In the genomic region with DNA sequence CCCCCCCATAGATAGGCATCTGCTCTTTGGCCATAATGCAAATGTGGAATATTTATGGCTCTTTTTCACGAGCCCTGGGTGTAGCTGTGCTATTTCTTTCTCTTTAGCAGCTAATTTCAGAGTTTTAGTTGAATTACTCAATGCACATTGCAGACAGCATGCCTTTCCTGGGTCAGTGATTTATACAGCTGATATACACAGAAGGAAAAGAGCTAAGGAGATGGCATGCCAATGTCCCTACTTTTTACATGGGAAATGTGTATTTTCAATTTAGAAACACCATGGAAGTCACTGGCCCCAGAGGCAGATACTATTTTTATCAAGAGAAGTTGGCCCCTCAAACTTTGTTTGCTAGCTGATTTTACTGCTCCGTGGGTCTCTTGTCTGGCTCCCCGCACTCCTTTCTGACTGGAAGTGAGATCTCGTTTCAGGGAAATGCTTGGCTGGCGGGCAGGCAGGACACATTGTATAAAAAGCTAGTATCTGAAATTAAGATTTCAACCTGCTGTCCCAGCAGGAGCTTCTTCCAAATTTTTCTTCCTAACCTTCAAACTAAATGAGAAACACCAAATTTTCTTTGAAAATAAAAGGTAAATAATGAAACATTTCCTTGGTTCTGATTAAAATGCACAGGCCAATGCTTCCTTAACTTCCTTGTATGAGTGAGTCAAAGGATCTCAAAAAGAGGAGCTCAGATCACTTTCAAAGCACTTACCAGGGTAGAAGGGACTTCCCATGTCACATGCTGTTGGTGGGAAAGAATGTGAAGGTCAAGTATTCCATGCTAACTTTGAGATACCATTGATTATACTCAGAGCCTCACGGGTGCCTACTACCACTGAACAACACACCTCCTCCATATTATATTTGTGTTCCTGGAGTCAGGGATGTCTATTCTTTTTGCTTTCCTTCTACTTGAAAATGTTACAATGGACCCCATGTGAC, we compare ENCODE assay signal across 31 cellular contexts.
"Had no signal": no experiment of that assay in that cellular context is flagged by ENCODE, and none has a peak within 500 bp of the region (broad histone marks: within the 10 kb centered on the region; RNA-seq: fewer than 3 reads in every experiment).

No MANE protein-coding gene starts in this region.

- ATAC-seq: activated CD4-positive, CD25-positive, alpha-beta regulatory T cell treated with anti-CD3 and anti-CD28 coated beads, Interleukin-2, amount 50 U/mL, for 24 hours; heart right ventricle; naive thymus-derived CD4-positive, alpha-beta T cell; upper lobe of right lung had no signal

- H3K9me3 ChIP-seq: adrenal gland, ascending aorta, esophagus squamous epithelium, heart right ventricle, sigmoid colon, suprapubic skin, tibial artery, upper lobe of right lung had no signal

- H3K4me3 ChIP-seq: adrenal gland, ascending aorta, esophagus squamous epithelium, heart right ventricle, neural progenitor cell, sigmoid colon, suprapubic skin, tibial artery, upper lobe of right lung had no signal

- H3K9me3 Mint-ChIP-seq: activated naive CD4-positive, alpha-beta T cell treated with anti-CD3 and anti-CD28 coated beads for 36 hours; activated naive CD8-positive, alpha-beta T cell treated with anti-CD3 and anti-CD28 coated beads for 36 hours; endodermal cell had no signal

- DNase-seq: activated CD4-positive, alpha-beta T cell treated with anti-CD3 and anti-CD28 coated beads for 48 hours; activated CD4-positive, alpha-beta T cell treated with anti-CD3 and anti-CD28 coated beads, Interleukin-2, amount 50 U/mL, for 48 hours; activated CD8-positive, alpha-beta memory T cell treated with anti-CD3 and anti-CD28 coated beads for 24 hours; activated effector memory CD4-positive, alpha-beta T cell treated with anti-CD3 and anti-CD28 coated beads, Interleukin-2, amount 50 U/mL, for 16 hours; activated naive CD4-positive, alpha-beta T cell treated with anti-CD3 and anti-CD28 coated beads for 36 hours; activated naive CD8-positive, alpha-beta T cell treated with anti-CD3 and anti-CD28 coated beads for 36 hours; adrenal gland; endodermal cell; esophagus squamous epithelium; foreskin melanocyte; heart right ventricle; mammary epithelial cell; midbrain; naive thymus-derived CD4-positive, alpha-beta T cell; posterior cingulate gyrus; retina; sigmoid colon; stimulated activated CD4-positive, alpha-beta T cell treated with anti-CD3 and anti-CD28 coated beads, Interleukin-15, amount 100 ng/mL, for 24 hours; stimulated activated CD4-positive, alpha-beta T cell treated with anti-CD3 and anti-CD28 coated beads, Interleukin-2, amount 100 ng/mL, for 24 hours; stimulated activated naive CD4-positive, alpha-beta T cell; T-helper 9 cell; tibial artery; upper lobe of right lung had no signal

- H2AFZ ChIP-seq: neural progenitor cell had no signal

- H3K4me1 Mint-ChIP-seq: activated naive CD8-positive, alpha-beta T cell treated with anti-CD3 and anti-CD28 coated beads for 36 hours had no signal

- H3K36me3 ChIP-seq: adrenal gland, ascending aorta, esophagus squamous epithelium, heart right ventricle, neural progenitor cell, sigmoid colon, suprapubic skin, tibial artery, upper lobe of right lung had no signal

- H3K36me3 Mint-ChIP-seq: activated naive CD8-positive, alpha-beta T cell treated with anti-CD3 and anti-CD28 coated beads for 36 hours; brain; naive thymus-derived CD4-positive, alpha-beta T cell; neural progenitor cell had no signal

- H3K4me3 Mint-ChIP-seq: activated naive CD4-positive, alpha-beta T cell treated with anti-CD3 and anti-CD28 coated beads for 36 hours; activated naive CD8-positive, alpha-beta T cell treated with anti-CD3 and anti-CD28 coated beads for 36 hours; activated T-helper 1 cell treated with anti-CD3 and anti-CD28 coated beads, Interleukin-12 subunit alpha, Interleukin-12 subunit beta, Interleukin-2, Interleukin-4 antibody, amounts not matched to agents 30 ng/mL and 10 ng/mL and 1 ng/mL, durations not matched to agents 14 hours and 24 hours and 36 hours; brain; endodermal cell; naive thymus-derived CD4-positive, alpha-beta T cell; neural progenitor cell had no signal

- H3K4me1 ChIP-seq: adrenal gland, ascending aorta, esophagus squamous epithelium, neural progenitor cell, sigmoid colon, tibial artery, upper lobe of right lung had no signal

- H3K4me2 ChIP-seq: neural progenitor cell had no signal

- H3K27ac Mint-ChIP-seq: activated naive CD4-positive, alpha-beta T cell treated with anti-CD3 and anti-CD28 coated beads for 36 hours; activated naive CD8-positive, alpha-beta T cell treated with anti-CD3 and anti-CD28 coated beads for 36 hours; activated T-helper 1 cell treated with anti-CD3 and anti-CD28 coated beads, Interleukin-12 subunit alpha, Interleukin-12 subunit beta, Interleukin-2, Interleukin-4 antibody, amounts not matched to agents 30 ng/mL and 10 ng/mL and 1 ng/mL, durations not matched to agents 14 hours and 24 hours and 36 hours; brain; endodermal cell; naive thymus-derived CD4-positive, alpha-beta T cell; neural progenitor cell had no signal

- H3K27ac ChIP-seq: adrenal gland, ascending aorta, esophagus squamous epithelium, heart right ventricle, neural progenitor cell, sigmoid colon, suprapubic skin, tibial artery, upper lobe of right lung, VCaP had no signal

- FAIRE-seq: TTC549 had no signal

- H3K9ac ChIP-seq: neural progenitor cell had no signal

- H3K27me3 ChIP-seq: ascending aorta, neural progenitor cell, sigmoid colon, tibial artery, upper lobe of right lung had no signal
